Comparison of ENCODE assay signal across 9 cellular contexts in genomic region chr5:150021491-150022162, GRCh38.
DNase-seq lines count a peak whose midpoint lies in the region.
"Had no signal": no experiment of that assay in that cellular context is flagged by ENCODE, and none has a peak within 500 bp of the region (broad histone marks: within the 10 kb centered on the region; RNA-seq: fewer than 3 reads in every experiment).

No MANE protein-coding gene starts in this region.

- no peak for DNase-seq in T-helper 2 cell treated with Interferon-gamma antibody and Interleukin-4, amounts not matched to agents 5 μg/mL and 100 μg/mL, for 36 hours (ENCODE audit: low spot score)
- no peak for DNase-seq in T-helper 2 cell
- DNase-seq in astrocyte of the hippocampus (ENCODE audit: low read depth, low spot score): peak; percentile 92
- no peak for DNase-seq in stimulated activated CD4-positive, alpha-beta T cell treated with anti-CD3 and anti-CD28 coated beads, Interleukin-4, amount 100 ng/mL, for 4 hours
- no peak for DNase-seq in RPMI8226
- no peak for DNase-seq in DMS153 (lab: John Stamatoyannopoulos, UW)

- H3K9ac ChIP-seq in iPS-20b (ENCODE audit: low read depth, low read length): no peak overlapping the region
- peak overlapping the region in 1 of 5 donors; percentile 15 for H3K9ac ChIP-seq in subcutaneous abdominal adipose tissue (ENCODE audit: low read length in 5 of 5)

- H3K27me3 Mint-ChIP-seq in T-helper 2 cell treated with Interferon-gamma antibody and Interleukin-4, amounts not matched to agents 5 μg/mL and 100 μg/mL, for 36 hours (ENCODE audit: low read depth): no peaks in the 10 kb centered on the region

- H3K27me3 ChIP-seq in iPS-20b (ENCODE audit: insufficient read depth, low read length) (no peaks in the 10 kb centered on the region), subcutaneous abdominal adipose tissue (ENCODE audit: control insufficient read depth in 5 of 5, insufficient read depth in 4 of 5, low read length in 5 of 5) (no peaks in the 10 kb centered on the region)
- H3K27me3 ChIP-seq: uterus had no signal

- H3K27ac ChIP-seq in iPS-20b (ENCODE audit: low read length): no peak overlapping the region
- H3K27ac ChIP-seq in subcutaneous abdominal adipose tissue (ENCODE audit: low read depth, low read length): peak overlapping the region; percentile 74

- H3K9me3 ChIP-seq in iPS-20b (ENCODE audit: insufficient read depth, low read depth, low read length) (no peaks in the 10 kb centered on the region), subcutaneous abdominal adipose tissue (ENCODE audit: control insufficient read depth in 5 of 5, low read length in 5 of 5) (peaks cover 0 to under 1% (median 0%) of the 10 kb centered on the region in 5 donors)
- H3K9me3 ChIP-seq: uterus had no signal

- no peaks in the 10 kb centered on the region for H3K9me3 Mint-ChIP-seq in T-helper 2 cell treated with Interferon-gamma antibody and Interleukin-4, amounts not matched to agents 5 μg/mL and 100 μg/mL, for 36 hours

- H3K36me3 ChIP-seq in iPS-20b (ENCODE audit: insufficient read depth, low read depth, low read length): peaks cover 97% of the 10 kb centered on the region
- peaks cover 55 to 88% (median 73%) of the 10 kb centered on the region in 5 donors for H3K36me3 ChIP-seq in subcutaneous abdominal adipose tissue (ENCODE audit: control insufficient read depth in 5 of 5, insufficient read depth in 5 of 5, low read length in 5 of 5)
- H3K36me3 ChIP-seq: uterus had no signal

- H3K27ac Mint-ChIP-seq in T-helper 2 cell treated with Interferon-gamma antibody and Interleukin-4, amounts not matched to agents 5 μg/mL and 100 μg/mL, for 36 hours: peak overlapping the region; percentile 55

- H3K4me3 ChIP-seq in iPS-20b (ENCODE audit: low read length) (peak overlapping the region; percentile 13; the same call in 1 of the 2 replicates), subcutaneous abdominal adipose tissue (ENCODE audit: low read depth in 1 of 5, low read length in 5 of 5) (peak overlapping the region in 2 of 5 donors; percentile 8 to 23)
- H3K4me3 ChIP-seq: uterus had no signal

- peaks cover 7% of the 10 kb centered on the region; the same call in 1 of the 2 replicates for H3K4me1 ChIP-seq in iPS-20b (ENCODE audit: insufficient read depth, low read length)
- H3K4me1 ChIP-seq in subcutaneous abdominal adipose tissue (ENCODE audit: control insufficient read depth in 5 of 5, insufficient read depth in 5 of 5, low read length in 5 of 5): peaks cover 0 to 43% (median 0%) of the 10 kb centered on the region in 5 donors
- H3K4me1 ChIP-seq: uterus had no signal

- H3K36me3 Mint-ChIP-seq in T-helper 2 cell treated with Interferon-gamma antibody and Interleukin-4, amounts not matched to agents 5 μg/mL and 100 μg/mL, for 36 hours (ENCODE audit: low read depth): peaks cover 72% of the 10 kb centered on the region

- no peak overlapping the region for H3K4me3 Mint-ChIP-seq in T-helper 2 cell treated with Interferon-gamma antibody and Interleukin-4, amounts not matched to agents 5 μg/mL and 100 μg/mL, for 36 hours

- H3K4me1 Mint-ChIP-seq in T-helper 2 cell treated with Interferon-gamma antibody and Interleukin-4, amounts not matched to agents 5 μg/mL and 100 μg/mL, for 36 hours (ENCODE audit: low read depth): peaks cover 12% of the 10 kb centered on the region
